In genomic region chr16:75264999-75265910, GRCh38 we compare ENCODE assay signal across 8 cellular contexts. TPM values are rescaled to one million over a fixed set of nuclear protein-coding genes. Genes with fewer than 3 reads are reported as not detected.
DNase-seq lines count a peak whose midpoint lies in the region; ATAC-seq and TF ChIP-seq lines count a peak whose summit lies in the region.

No MANE protein-coding gene starts in this region.

- TF ChIP-seq CTCF in AG04449 (IDR thresholded peaks at IDR 0.05; ENCODE audit: insufficient read depth, low read length, missing control alignments): no peak
- TF ChIP-seq CTCF in chondrocyte (IDR thresholded peaks at IDR 0.05): no peak
- TF ChIP-seq CTCF in uterus (IDR thresholded peaks at IDR 0.05): no peak

- H3K27me3 Mint-ChIP-seq in chondrocyte (ENCODE audit: low read depth) (no peaks in the 10 kb centered on the region), memory B cell (peaks cover 33% of the 10 kb centered on the region)
- peaks cover 34% of the 10 kb centered on the region for H3K27me3 Mint-ChIP-seq in activated T-helper 1 cell treated with anti-CD3 and anti-CD28 coated beads, Interleukin-12 subunit alpha, Interleukin-12 subunit beta, Interleukin-2, Interleukin-4 antibody, amounts not matched to agents 30 ng/mL and 10 ng/mL and 1 ng/mL, durations not matched to agents 14 hours and 24 hours and 36 hours (ENCODE audit: insufficient read depth)

- peak overlapping the region; percentile 84 to 91 for H3K27ac ChIP-seq in uterus

- peaks cover 0 to 16% of the 10 kb centered on the region in 2 donors for H3K4me1 ChIP-seq in uterus

- TF ChIP-seq POLR2A in uterus (IDR thresholded peaks at IDR 0.05): no peak

- H3K36me3 Mint-ChIP-seq in chondrocyte (ENCODE audit: low read depth) (no peaks in the 10 kb centered on the region), memory B cell (no peaks in the 10 kb centered on the region)
- no peaks in the 10 kb centered on the region for H3K36me3 Mint-ChIP-seq in activated T-helper 1 cell treated with anti-CD3 and anti-CD28 coated beads, Interleukin-12 subunit alpha, Interleukin-12 subunit beta, Interleukin-2, Interleukin-4 antibody, amounts not matched to agents 30 ng/mL and 10 ng/mL and 1 ng/mL, durations not matched to agents 14 hours and 24 hours and 36 hours (ENCODE audit: low read depth)

- CTCF ChIA-PET in AG04449 (lab: Yijun Ruan, JAX): interaction anchor here (1.1 to 1.8 kb wide), 3 partner anchors 32 to 120 kb away, joined by 3 to 7 read pairs (median 4); no protein-coding TSS in a partner anchor

- H3K27ac Mint-ChIP-seq in chondrocyte (ENCODE audit: unreplicated experiment) (peak overlapping the region; percentile 98), memory B cell (no peak overlapping the region)
- H3K27ac Mint-ChIP-seq in activated T-helper 1 cell treated with anti-CD3 and anti-CD28 coated beads, Interleukin-12 subunit alpha, Interleukin-12 subunit beta, Interleukin-2, Interleukin-4 antibody, amounts not matched to agents 30 ng/mL and 10 ng/mL and 1 ng/mL, durations not matched to agents 14 hours and 24 hours and 36 hours: no peak overlapping the region

- H3K4me3 Mint-ChIP-seq in chondrocyte (ENCODE audit: unreplicated experiment) (peak overlapping the region; percentile 85), memory B cell (peak overlapping the region; percentile 66)
- H3K4me3 Mint-ChIP-seq in activated T-helper 1 cell treated with anti-CD3 and anti-CD28 coated beads, Interleukin-12 subunit alpha, Interleukin-12 subunit beta, Interleukin-2, Interleukin-4 antibody, amounts not matched to agents 30 ng/mL and 10 ng/mL and 1 ng/mL, durations not matched to agents 14 hours and 24 hours and 36 hours: no peak overlapping the region

- H3K4me3 ChIP-seq in AG04449 (ENCODE audit: low read depth, low read length): peak overlapping the region; percentile 81
- peak overlapping the region; percentile 73 to 76 for H3K4me3 ChIP-seq in uterus

- intact Hi-C loops in uterus (cut with DNase I; ENCODE audit: low total_unique reads): no loop called here
- intact Hi-C loops in activated T-helper 1 cell treated with anti-CD3 and anti-CD28 coated beads, Interleukin-12 subunit alpha, Interleukin-12 subunit beta, Interleukin-2, Interleukin-4 antibody, amounts not matched to agents 30 ng/mL and 10 ng/mL and 1 ng/mL, durations not matched to agents 14 hours and 24 hours and 36 hours (cut with micrococcal nuclease): no loop called here

- peak; percentile 3 for ATAC-seq in HG03439 (IDR thresholded peaks at IDR 0.05; ENCODE audit: unreplicated experiment)
- ATAC-seq in memory B cell (ENCODE audit: low read depth): no peak

- H3K4me1 Mint-ChIP-seq in chondrocyte (ENCODE audit: low read depth) (peaks cover 59% of the 10 kb centered on the region), memory B cell (peaks cover 4% of the 10 kb centered on the region)
- no peaks in the 10 kb centered on the region for H3K4me1 Mint-ChIP-seq in activated T-helper 1 cell treated with anti-CD3 and anti-CD28 coated beads, Interleukin-12 subunit alpha, Interleukin-12 subunit beta, Interleukin-2, Interleukin-4 antibody, amounts not matched to agents 30 ng/mL and 10 ng/mL and 1 ng/mL, durations not matched to agents 14 hours and 24 hours and 36 hours (ENCODE audit: low read depth)

- H3K36me3 ChIP-seq in uterus: no peaks in the 10 kb centered on the region

- POLR2A ChIA-PET in AG04449 (lab: Yijun Ruan, JAX): interaction anchor here (1.0 kb wide), 1 partner anchor 113 kb away, joined by 3 read pairs; no protein-coding TSS in a partner anchor

- DNase-seq in AG04449 (ENCODE audit: low read depth, low spot score) (no peak), GM19238 (ENCODE audit: insufficient read length, low spot score) (peak; percentile 51), chondrocyte (ENCODE audit: low spot score) (peak; percentile 94), memory B cell (ENCODE audit: low spot score in 2 of 2) (no peak), uterus (peak; percentile 43 to 53), inferior parietal cortex (ENCODE audit: extremely low spot score) (no peak)
- DNase-seq in activated T-helper 1 cell treated with anti-CD3 and anti-CD28 coated beads, Interleukin-12 subunit alpha, Interleukin-12 subunit beta, Interleukin-2, Interleukin-4 antibody, amounts not matched to agents 30 ng/mL and 10 ng/mL and 1 ng/mL, durations not matched to agents 14 hours and 24 hours and 36 hours (ENCODE audit: low spot score): no peak

- no peaks in the 10 kb centered on the region for H3K9me3 ChIP-seq in uterus

- no peaks in the 10 kb centered on the region for H3K9me3 Mint-ChIP-seq in chondrocyte (ENCODE audit: low read depth)
- H3K9me3 Mint-ChIP-seq in memory B cell: no peaks in the 10 kb centered on the region
- no peaks in the 10 kb centered on the region for H3K9me3 Mint-ChIP-seq in activated T-helper 1 cell treated with anti-CD3 and anti-CD28 coated beads, Interleukin-12 subunit alpha, Interleukin-12 subunit beta, Interleukin-2, Interleukin-4 antibody, amounts not matched to agents 30 ng/mL and 10 ng/mL and 1 ng/mL, durations not matched to agents 14 hours and 24 hours and 36 hours

- no peaks in the 10 kb centered on the region for H3K27me3 ChIP-seq in uterus

RNA-seq across cellular contexts. Expression of gene BCAR1, which starts 13.8 kb away (rescaled TPM):
- total RNA-seq in chondrocyte (125 to 140 TPM (median 125 TPM) in 3 replicates), uterus (100 to 1,000 TPM in 1 of 4 donors, 10 to 100 TPM in 3; 42.8 to 104 (median 47.2) TPM)
- 0.13 and 0.61 TPM in 2 replicates for total RNA-seq in activated T-helper 1 cell treated with anti-CD3 and anti-CD28 coated beads, Interleukin-12 subunit alpha, Interleukin-12 subunit beta, Interleukin-2, Interleukin-4 antibody, amounts not matched to agents 30 ng/mL and 10 ng/mL and 1 ng/mL, durations not matched to agents 14 hours and 24 hours and 36 hours

RNA-seq across cellular contexts. Expression of gene CTRB1, which starts 46.5 kb away (rescaled TPM):
- total RNA-seq in chondrocyte (not detected in 3 replicates), uterus (not detected)
- total RNA-seq in activated T-helper 1 cell treated with anti-CD3 and anti-CD28 coated beads, Interleukin-12 subunit alpha, Interleukin-12 subunit beta, Interleukin-2, Interleukin-4 antibody, amounts not matched to agents 30 ng/mL and 10 ng/mL and 1 ng/mL, durations not matched to agents 14 hours and 24 hours and 36 hours: not detected in 2 replicates

RNA-seq across cellular contexts. Expression of gene CTRB2, which starts 58.3 kb away (rescaled TPM):
- total RNA-seq in chondrocyte (not detected in 3 replicates), uterus (not detected)
- total RNA-seq in activated T-helper 1 cell treated with anti-CD3 and anti-CD28 coated beads, Interleukin-12 subunit alpha, Interleukin-12 subunit beta, Interleukin-2, Interleukin-4 antibody, amounts not matched to agents 30 ng/mL and 10 ng/mL and 1 ng/mL, durations not matched to agents 14 hours and 24 hours and 36 hours: not detected in 2 replicates

Comparison
In these comparisons a context has a peak if more than half of its experiments do, and no peak if none do; other contexts are left out.
1. DNase-seq: peak in GM19238 (single experiment), chondrocyte (single experiment) and uterus (2 of 2); none in AG04449 (single experiment), memory B cell (0 of 2), activated T-helper 1 cell treated with anti-CD3 and anti-CD28 coated beads, Interleukin-12 subunit alpha, Interleukin-12 subunit beta, Interleukin-2, Interleukin-4 antibody, amounts not matched to agents 30 ng/mL and 10 ng/mL and 1 ng/mL, durations not matched to agents 14 hours and 24 hours and 36 hours (single experiment) and inferior parietal cortex (single experiment).
2. RNA of gene BCAR1, which starts 13.8 kb away (total RNA-seq): 125 to 140 TPM in chondrocyte and 42.8 to 104 TPM in uterus; 0.13 to 0.61 TPM in activated T-helper 1 cell treated with anti-CD3 and anti-CD28 coated beads, Interleukin-12 subunit alpha, Interleukin-12 subunit beta, Interleukin-2, Interleukin-4 antibody, amounts not matched to agents 30 ng/mL and 10 ng/mL and 1 ng/mL, durations not matched to agents 14 hours and 24 hours and 36 hours; every median in the first group is over 10 times any median in the second.